In the genomic region with DNA sequence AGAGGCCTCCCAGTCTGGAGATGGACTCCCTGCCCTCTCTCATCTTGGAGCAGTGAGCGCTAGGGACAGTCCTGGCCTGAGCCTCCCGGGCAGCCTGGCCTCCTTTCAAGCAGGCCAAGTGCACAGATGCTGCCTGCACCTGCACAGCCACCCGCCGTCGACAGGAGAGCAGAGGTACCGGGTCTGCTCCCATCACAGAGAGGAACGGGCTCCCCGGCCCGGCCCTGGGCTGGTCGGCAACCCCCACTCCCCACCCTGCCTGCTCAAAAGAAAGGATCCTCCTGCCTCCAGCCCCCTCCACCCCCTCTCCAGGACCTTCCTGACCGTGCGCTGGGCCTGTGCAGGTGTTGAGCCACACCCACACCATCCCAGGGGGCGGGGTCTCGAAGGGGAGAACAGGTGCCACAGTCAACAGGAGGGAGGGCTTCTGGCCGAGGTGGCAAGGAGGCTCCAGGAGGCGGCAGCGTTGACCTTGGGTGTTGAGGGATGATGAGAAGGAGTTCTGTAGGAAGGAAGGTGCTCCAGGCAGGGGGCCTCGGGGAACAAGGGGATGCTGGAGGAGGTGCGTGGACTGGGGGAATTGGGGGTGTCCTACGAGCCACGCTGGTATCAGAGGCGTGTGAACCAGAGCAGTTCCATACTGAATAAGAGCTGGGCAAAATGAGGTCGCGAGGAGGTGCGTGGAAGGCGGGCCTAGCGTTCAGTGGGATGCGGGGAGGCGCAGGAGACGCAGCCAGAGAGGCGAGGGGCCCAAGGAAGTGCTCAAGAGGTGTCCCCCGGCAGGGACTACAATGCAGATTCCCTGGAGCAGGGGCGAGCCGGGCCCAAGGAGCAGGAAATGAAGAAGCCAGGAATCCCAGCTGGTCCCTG, we compare ENCODE assay signal across 9 cellular contexts. TPM values are rescaled to one million over a fixed set of nuclear protein-coding genes. Genes with fewer than 3 reads are reported as not detected.
DNase-seq lines count a peak whose midpoint lies in the region; TF ChIP-seq lines count a peak whose summit lies in the region.
"Had no signal": no experiment of that assay in that cellular context is flagged by ENCODE, and none has a peak within 500 bp of the region (broad histone marks: within the 10 kb centered on the region; RNA-seq: fewer than 3 reads in every experiment).

No MANE protein-coding gene starts in this region.

- no peaks in the 10 kb centered on the region for H3F3A ChIP-seq in GM23248 (ENCODE audit: insufficient read depth)

- TF ChIP-seq CTCF in vagina (IDR thresholded peaks at IDR 0.05) (no peak), tibial nerve (IDR thresholded peaks at IDR 0.05) (no peak)

- TF ChIP-seq POLR2A in vagina (IDR thresholded peaks at IDR 0.05) (no peak), tibial nerve (IDR thresholded peaks at IDR 0.05) (no peak)

- H3K4me3 ChIP-seq in vagina, result peak overlapping the region; percentile 25
- H3K4me3 ChIP-seq in GM23248, result no peak overlapping the region
- peak overlapping the region in 2 of 4 donors; percentile 32 to 48 for H3K4me3 ChIP-seq in tibial nerve

- H3K4me2 ChIP-seq in GM23248 (ENCODE audit: unreplicated experiment), result no peak overlapping the region

- H3K4me3 Mint-ChIP-seq in IgD-negative memory B cell, result peak overlapping the region in 3 of 4 donors; percentile 38 to 85 (median 74)
- peak overlapping the region; percentile 54 for H3K4me3 Mint-ChIP-seq in activated CD4-positive, alpha-beta T cell treated with anti-CD3 and anti-CD28 coated beads, Interleukin-2, amount 10 ng/mL, durations not matched to agents 7 days and 5 days

- H3K36me3 ChIP-seq in vagina (no peaks in the 10 kb centered on the region), GM23248 (ENCODE audit: low read depth) (no peaks in the 10 kb centered on the region), tibial nerve (no peaks in the 10 kb centered on the region)

- intact Hi-C loops in vagina (cut with DNase I), result loop anchor here (5.0 kb wide), 1 partner anchor 223 kb away; no protein-coding TSS in a partner anchor

- no peak overlapping the region for H3K9ac ChIP-seq in GM23248

- TF ChIP-seq EP300 in tibial nerve (IDR thresholded peaks at IDR 0.05), result no peak

- no peaks in the 10 kb centered on the region for H3K9me3 ChIP-seq in vagina
- H3K9me3 ChIP-seq in GM23248 (ENCODE audit: low read depth), result no peaks in the 10 kb centered on the region
- no peaks in the 10 kb centered on the region for H3K9me3 ChIP-seq in tibial nerve

- H3K4me1 ChIP-seq in vagina, result peaks cover 26% of the 10 kb centered on the region
- 0 out of 2 replicates have a peak, but pooled peaks cover 3% of the 10 kb centered on the region for H3K4me1 ChIP-seq in GM23248 (ENCODE audit: insufficient read depth)
- peaks cover 3 to 61% (median 26%) of the 10 kb centered on the region in 4 donors for H3K4me1 ChIP-seq in tibial nerve

- no peaks in the 10 kb centered on the region for H3K79me2 ChIP-seq in GM23248 (ENCODE audit: insufficient read depth)

- H3K9me3 Mint-ChIP-seq in IgD-negative memory B cell, result no peaks in the 10 kb centered on the region
- H3K9me3 Mint-ChIP-seq in activated CD4-positive, alpha-beta T cell treated with anti-CD3 and anti-CD28 coated beads, Interleukin-2, amount 10 ng/mL, durations not matched to agents 7 days and 5 days, result no peaks in the 10 kb centered on the region

- 6 to 10% methylated on average over 25 to 33 of the region's 34 CpGs for WGBS in GM23248 (ENCODE audit: low coverage in 1 of 2, low lambda C conversion rate in 2 of 2, missing lambda C conversion rate in 2 of 2), 2 experiments
- WGBS in tibial nerve, 2 donors, result 10 to 17% methylated on average over 27 to 28 of the region's 34 CpGs

- H3K36me3 Mint-ChIP-seq in IgD-negative memory B cell, result no peaks in the 10 kb centered on the region
- H3K36me3 Mint-ChIP-seq in activated CD4-positive, alpha-beta T cell treated with anti-CD3 and anti-CD28 coated beads, Interleukin-2, amount 10 ng/mL, durations not matched to agents 7 days and 5 days (ENCODE audit: low read depth), result no peaks in the 10 kb centered on the region

- no peaks in the 10 kb centered on the region for H4K20me1 ChIP-seq in GM23248 (ENCODE audit: insufficient read depth)

- peak overlapping the region in 1 of 3 donors; percentile 9 for H3K27ac Mint-ChIP-seq in IgD-negative memory B cell
- H3K27ac Mint-ChIP-seq in activated CD4-positive, alpha-beta T cell treated with anti-CD3 and anti-CD28 coated beads, Interleukin-2, amount 10 ng/mL, durations not matched to agents 7 days and 5 days, result peak overlapping the region; percentile 41

- no peak overlapping the region for H2AFZ ChIP-seq in GM23248

- CTCF ChIA-PET in activated CD4-positive, alpha-beta T cell treated with anti-CD3 and anti-CD28 coated beads, Interleukin-2, amount 10 ng/mL, durations not matched to agents 7 days and 5 days (lab: Charles Lee), result interaction anchor here (0.6 to 1.5 kb wide), 3 partner anchors 10 to 820 kb away, joined by 3 to 4 read pairs (median 3); no protein-coding TSS in a partner anchor

- POLR2A ChIA-PET in activated CD4-positive, alpha-beta T cell treated with anti-CD3 and anti-CD28 coated beads, Interleukin-2, amount 10 ng/mL, durations not matched to agents 7 days and 5 days (lab: Charles Lee), result interaction anchor here (0.5 kb wide), 1 partner anchor 64 kb away, joined by 4 read pairs; no protein-coding TSS in a partner anchor

- DNase-seq in COLO668 (lab: John Stamatoyannopoulos, UW; ENCODE audit: unreplicated experiment) (peak; percentile 88), iPS-NIHi7 (ENCODE audit: extremely low spot score) (peak; percentile 64), vagina (ENCODE audit: extremely low spot score in 2 of 2) (no peak), GM23248 (no peak), NCI-H1694 (lab: John Stamatoyannopoulos, UW) (no peak), tibial nerve (ENCODE audit: low spot score in 2 of 2) (no peak)
- no peak for DNase-seq in activated CD4-positive, alpha-beta T cell treated with anti-CD3 and anti-CD28 coated beads, Interleukin-2, amount 10 ng/mL, durations not matched to agents 7 days and 5 days

- peaks cover 0 to 9% (median 5%) of the 10 kb centered on the region in 3 donors for H3K4me1 Mint-ChIP-seq in IgD-negative memory B cell
- peaks cover 11% of the 10 kb centered on the region for H3K4me1 Mint-ChIP-seq in activated CD4-positive, alpha-beta T cell treated with anti-CD3 and anti-CD28 coated beads, Interleukin-2, amount 10 ng/mL, durations not matched to agents 7 days and 5 days

- in situ Hi-C loops in GM23248 (cut with MboI), result no loop called here

- H3K27me3 ChIP-seq in vagina (no peaks in the 10 kb centered on the region), GM23248 (replicated peaks; ENCODE audit: insufficient read depth) (no peaks in the 10 kb centered on the region; the same call in 1 of the 2 replicates), tibial nerve (peaks cover 0 to 53% of the 10 kb centered on the region in 2 donors)

- H3K9me2 ChIP-seq in GM23248 (ENCODE audit: insufficient read depth), result no peaks in the 10 kb centered on the region

- peaks cover 3% of the 10 kb centered on the region for H3K27me3 Mint-ChIP-seq in IgD-negative memory B cell
- peaks cover 3% of the 10 kb centered on the region for H3K27me3 Mint-ChIP-seq in activated CD4-positive, alpha-beta T cell treated with anti-CD3 and anti-CD28 coated beads, Interleukin-2, amount 10 ng/mL, durations not matched to agents 7 days and 5 days

- H3K27ac ChIP-seq in vagina (no peak overlapping the region), GM23248 (no peak overlapping the region), tibial nerve (no peak overlapping the region)

RNA-seq across cellular contexts. Expression of a gene that starts 1.0 kb away (rescaled TPM):
- not detected for polyA plus RNA-seq in IgD-negative memory B cell
- total RNA-seq in activated CD4-positive, alpha-beta T cell treated with anti-CD3 and anti-CD28 coated beads, Interleukin-2, amount 10 ng/mL, durations not matched to agents 7 days and 5 days, result not detected
- not detected for total RNA-seq in vagina
- total RNA-seq in GM23248 (2014; rRNA removed; shearing (Covaris generic)), result not detected in 2 replicates
- 0.06 TPM in 2 replicates for polyA plus RNA-seq in GM23248 (2016; fragmentation: Nextera tagmentation; extraction: Ambion mirVana)
- total RNA-seq in tibial nerve, result 1 to 10 TPM in 2 of 4 donors, under 1 TPM in 2; 0.84 to 8.1 (median 1.9) TPM

RNA-seq across cellular contexts. Expression of a gene that starts 29.8 kb away (rescaled TPM):
- polyA plus RNA-seq in IgD-negative memory B cell (not detected), GM23248 (2016; fragmentation: Nextera tagmentation; extraction: Ambion mirVana) (not detected in 2 replicates)
- total RNA-seq in activated CD4-positive, alpha-beta T cell treated with anti-CD3 and anti-CD28 coated beads, Interleukin-2, amount 10 ng/mL, durations not matched to agents 7 days and 5 days, result 1 to 10 TPM; 1.8 to 2.8 TPM
- total RNA-seq in vagina (not detected), tibial nerve (1 to 10 TPM in 2 of 4 donors, not detected in 2; 1.4 to 3.3 TPM)
- not detected in 2 replicates for total RNA-seq in GM23248 (2014; rRNA removed; shearing (Covaris generic))
- total RNA-seq: glomerular endothelial cell had no signal

RNA-seq across cellular contexts. Expression of a gene that starts 46.9 kb away (rescaled TPM):
- polyA plus RNA-seq in IgD-negative memory B cell (1.3 TPM), GM23248 (2016; fragmentation: Nextera tagmentation; extraction: Ambion mirVana) (3.0 and 4.0 TPM in 2 replicates)
- total RNA-seq in activated CD4-positive, alpha-beta T cell treated with anti-CD3 and anti-CD28 coated beads, Interleukin-2, amount 10 ng/mL, durations not matched to agents 7 days and 5 days, result 1 to 10 TPM; 8.3 to 9.2 TPM
- total RNA-seq in vagina (6.6 TPM), tibial nerve (10 to 100 TPM; 11.2 to 26.0 (median 16.2) TPM)
- total RNA-seq in GM23248 (2014; rRNA removed; shearing (Covaris generic)), result 3.6 and 16.6 TPM in 2 replicates

Comparison
In these comparisons a context has a peak if more than half of its experiments do, and no peak if none do; other contexts are left out.
1. DNase-seq: peak in COLO668 (single experiment) and iPS-NIHi7 (single experiment); none in activated CD4-positive, alpha-beta T cell treated with anti-CD3 and anti-CD28 coated beads, Interleukin-2, amount 10 ng/mL, durations not matched to agents 7 days and 5 days (single experiment), vagina (0 of 2), GM23248 (single experiment), NCI-H1694 (single experiment) and tibial nerve (0 of 2).